In genomic region chr3:50610992-50611463, GRCh38 we compare ENCODE assay signal across 8 cellular contexts. TPM values are rescaled to one million over a fixed set of nuclear protein-coding genes. Genes with fewer than 3 reads are reported as not detected.
A peak's percentile ranks its signal among the peaks of the same experiment; 100 is the strongest.
DNase-seq lines count a peak whose midpoint lies in the region; ATAC-seq, FAIRE-seq and TF ChIP-seq lines count a peak whose summit lies in the region.

No MANE protein-coding gene starts in this region.

- no peak for FAIRE-seq in GM12891 (lab: Jason Lieb, UNC)

- H3K4me3 ChIP-seq in GM12864 (ENCODE audit: low read depth, low read length) (peak overlapping the region; percentile 52), foreskin fibroblast (ENCODE audit: low read depth in 1 of 2, low read length in 2 of 2) (peak overlapping the region; percentile 57 to 77), retinal pigment epithelial cell (ENCODE audit: low read length) (peak overlapping the region; percentile 57)

- DNase-seq in GM12864 (ENCODE audit: low read depth): no peak
- DNase-seq in foreskin fibroblast: no peak
- DNase-seq in retinal pigment epithelial cell (ENCODE audit: low read depth): no peak
- no peak for DNase-seq in NCI-H1105 (lab: John Stamatoyannopoulos, UW)
- DNase-seq in GM12891 (ENCODE audit: insufficient read length, low spot score): no peak
- DNase-seq in SIG-M5 treated with dmso at 0.1 percent for 504 hours (lab: John Stamatoyannopoulos, UW; ENCODE audit: unreplicated experiment): no peak

- ATAC-seq in HG02623 (IDR thresholded peaks at IDR 0.05; ENCODE audit: unreplicated experiment): no peak

- no peak for TF ChIP-seq POLR2A in GM12891 (IDR thresholded peaks at IDR 0.05; ENCODE audit: low read depth, low read length)

- no peak for TF ChIP-seq CTCF in GM12864 (IDR thresholded peaks at IDR 0.05; ENCODE audit: low read depth, low read length, missing control alignments)
- TF ChIP-seq CTCF in VCaP (conservative IDR thresholded peaks at IDR 0.05): no peak
- no peak for TF ChIP-seq CTCF in foreskin fibroblast (IDR thresholded peaks at IDR 0.05; ENCODE audit: low read depth, low read length)
- no peak for TF ChIP-seq CTCF in retinal pigment epithelial cell (conservative IDR thresholded peaks at IDR 0.05; ENCODE audit: low read depth, low read length)

- H3K27ac ChIP-seq in VCaP: peak overlapping the region; percentile 78

TF ChIP-seq in GM12891, 5 proteins besides CTCF, POLR2A, EP300 and RAD21:
- no peak for TF ChIP-seq PAX5 (IDR thresholded peaks at IDR 0.05; ENCODE audit: insufficient read depth, low read length, severe bottlenecking)
- TF ChIP-seq POLR2AphosphoS5 (IDR thresholded peaks at IDR 0.05; ENCODE audit: low read depth, low read length): no peak
- no peak for TF ChIP-seq TAF1 (IDR thresholded peaks at IDR 0.05; ENCODE audit: low read depth, low read length)
- TF ChIP-seq SPI1 (IDR thresholded peaks at IDR 0.05; ENCODE audit: low read depth, low read length): no peak
- no peak for TF ChIP-seq POU2F2 (IDR thresholded peaks at IDR 0.05; ENCODE audit: low read depth, low read length)
TF ChIP-seq in GM12891: peak in this region for 0.

RNA-seq across cellular contexts. Expression of gene CISH, which starts 0.5 kb away (rescaled TPM):
- 0.37 TPM for polyA plus RNA-seq in GM12891 (2012; ENCODE audit: low read depth, missing spikeins)

RNA-seq across cellular contexts. Expression of gene MAPKAPK3, which starts 5.9 kb away (rescaled TPM):
- 10.0 TPM for polyA plus RNA-seq in GM12891 (2012; ENCODE audit: low read depth, missing spikeins)

RNA-seq across cellular contexts. Expression of gene HEMK1, which starts 41.7 kb away (rescaled TPM):
- 10.5 TPM for polyA plus RNA-seq in GM12891 (2012; ENCODE audit: low read depth, missing spikeins)

RNA-seq across cellular contexts. Expression of gene C3orf18, which starts 43.5 kb away (rescaled TPM):
- polyA plus RNA-seq in GM12891 (2012; ENCODE audit: low read depth, missing spikeins): 0.83 TPM
